In the genomic region with DNA sequence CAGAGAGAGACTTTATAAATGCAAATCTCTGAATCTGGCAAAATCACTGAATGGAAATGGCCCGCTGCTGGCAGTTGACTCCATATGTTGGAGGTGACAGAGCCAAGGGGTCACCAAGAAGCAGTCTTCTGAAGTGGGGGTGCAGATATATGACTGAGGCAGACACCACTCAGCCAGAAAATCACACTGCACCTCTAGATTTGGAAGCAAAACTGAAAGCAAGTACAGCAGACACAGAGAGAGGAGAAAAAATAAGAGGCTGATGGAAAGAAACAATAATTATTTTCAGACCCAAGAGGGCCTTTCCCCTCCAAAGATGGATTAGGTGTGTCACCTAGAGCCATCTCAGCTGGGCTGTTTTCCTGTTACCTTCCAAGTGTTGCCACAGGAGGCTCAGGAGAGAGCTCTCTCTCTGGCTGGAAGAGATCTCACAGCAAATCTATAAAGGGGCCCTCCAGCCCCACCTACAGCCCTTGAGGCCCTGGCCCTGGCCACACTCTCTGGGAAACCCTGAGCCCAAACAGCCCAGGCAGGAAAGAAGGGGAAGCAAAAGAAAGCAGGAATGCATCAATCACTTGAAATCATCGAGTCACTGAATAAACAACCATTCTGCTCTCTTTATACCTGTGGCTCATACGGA, we compare ENCODE assay signal across 9 cellular contexts.
"Had no signal": no experiment of that assay in that cellular context is flagged by ENCODE, and none has a peak within 500 bp of the region (broad histone marks: within the 10 kb centered on the region; RNA-seq: fewer than 3 reads in every experiment).

No MANE protein-coding gene starts in this region.

- H3K4me1 ChIP-seq: uterus had no signal

- H3K4me3 Mint-ChIP-seq: activated CD4-positive, alpha-beta T cell treated with anti-CD3 and anti-CD28 coated beads, Interleukin-2, amount 10 ng/mL, durations not matched to agents 7 days and 5 days; activated naive CD4-positive, alpha-beta T cell treated with anti-CD3 and anti-CD28 coated beads for 36 hours; stimulated activated effector memory CD8-positive, alpha-beta T cell treated with anti-CD3 and anti-CD28 coated beads, Interleukin-12 subunit alpha, Interleukin-12 subunit beta, amount 100 ng/mL, for 72 hours; T-helper 2 cell treated with Interferon-gamma antibody and Interleukin-4, amounts not matched to agents 5 μg/mL and 100 μg/mL, for 36 hours had no signal

- H3K9me3 ChIP-seq: esophagus squamous epithelium, tibial artery, uterus had no signal

- H3K36me3 Mint-ChIP-seq: stimulated activated effector memory CD8-positive, alpha-beta T cell treated with anti-CD3 and anti-CD28 coated beads, Interleukin-12 subunit alpha, Interleukin-12 subunit beta, amount 100 ng/mL, for 72 hours had no signal

- H3K27ac ChIP-seq: esophagus squamous epithelium, uterus had no signal

- FAIRE-seq: colon had no signal

- ATAC-seq: stimulated activated effector memory CD8-positive, alpha-beta T cell treated with anti-CD3 and anti-CD28 coated beads, Interleukin-12 subunit alpha, Interleukin-12 subunit beta, amount 100 ng/mL, for 72 hours had no signal

- H3K9me3 Mint-ChIP-seq: activated CD4-positive, alpha-beta T cell treated with anti-CD3 and anti-CD28 coated beads, Interleukin-2, amount 10 ng/mL, durations not matched to agents 7 days and 5 days; activated naive CD4-positive, alpha-beta T cell treated with anti-CD3 and anti-CD28 coated beads for 36 hours; T-helper 2 cell treated with Interferon-gamma antibody and Interleukin-4, amounts not matched to agents 5 μg/mL and 100 μg/mL, for 36 hours had no signal

- H3K27me3 Mint-ChIP-seq: activated CD4-positive, alpha-beta T cell treated with anti-CD3 and anti-CD28 coated beads, Interleukin-2, amount 10 ng/mL, durations not matched to agents 7 days and 5 days had no signal

- DNase-seq: activated CD4-positive, alpha-beta T cell treated with anti-CD3 and anti-CD28 coated beads, Interleukin-2, amount 10 ng/mL, durations not matched to agents 7 days and 5 days; activated naive CD4-positive, alpha-beta T cell treated with anti-CD3 and anti-CD28 coated beads for 36 hours; activated T-cell treated with anti-CD3 and anti-CD28 coated beads for 4 hours; esophagus squamous epithelium; tibial artery; uterus had no signal

- H3K4me3 ChIP-seq: esophagus squamous epithelium, uterus had no signal

- H3K36me3 ChIP-seq: esophagus squamous epithelium, tibial artery, uterus had no signal

- H3K27me3 ChIP-seq: esophagus squamous epithelium, tibial artery, uterus had no signal

- H3K4me1 Mint-ChIP-seq: activated CD4-positive, alpha-beta T cell treated with anti-CD3 and anti-CD28 coated beads, Interleukin-2, amount 10 ng/mL, durations not matched to agents 7 days and 5 days; stimulated activated effector memory CD8-positive, alpha-beta T cell treated with anti-CD3 and anti-CD28 coated beads, Interleukin-12 subunit alpha, Interleukin-12 subunit beta, amount 100 ng/mL, for 72 hours had no signal

- H3K27ac Mint-ChIP-seq: activated CD4-positive, alpha-beta T cell treated with anti-CD3 and anti-CD28 coated beads, Interleukin-2, amount 10 ng/mL, durations not matched to agents 7 days and 5 days; activated naive CD4-positive, alpha-beta T cell treated with anti-CD3 and anti-CD28 coated beads for 36 hours; stimulated activated effector memory CD8-positive, alpha-beta T cell treated with anti-CD3 and anti-CD28 coated beads, Interleukin-12 subunit alpha, Interleukin-12 subunit beta, amount 100 ng/mL, for 72 hours; T-helper 2 cell treated with Interferon-gamma antibody and Interleukin-4, amounts not matched to agents 5 μg/mL and 100 μg/mL, for 36 hours had no signal
